ENCODE assay signal across 18 cellular contexts in genomic region chr18:79472946-79473345, GRCh38.
"Had no signal": no experiment of that assay in that cellular context is flagged by ENCODE, and none has a peak within 500 bp of the region (broad histone marks: within the 10 kb centered on the region; RNA-seq: fewer than 3 reads in every experiment).

No MANE protein-coding gene starts in this region.

- ATAC-seq: esophagus mucosa, heart left ventricle, left colon, left ventricle myocardium superior, sciatic nerve, upper lobe of right lung had no signal

- H3K27ac Mint-ChIP-seq: nephron progenitor cell had no signal

- DNase-seq: cortex of kidney; effector memory CD4-positive, alpha-beta T cell; heart left ventricle; hippocampal formation; left colon; left ventricle myocardium superior; mesenchymal stem cell; midbrain; nephron progenitor cell; posterior cingulate gyrus; spleen; stimulated activated CD4-positive, alpha-beta T cell treated with anti-CD3 and anti-CD28 coated beads, Interleukin-2, amount 100 ng/mL, for 24 hours; stimulated activated CD4-positive, alpha-beta T cell treated with anti-CD3 and anti-CD28 coated beads, Interleukin-4, amount 100 ng/mL, for 4 hours; stimulated activated naive CD4-positive, alpha-beta T cell treated with Interleukin-2 at 50 U/mL for 16 hours; testis; upper lobe of right lung had no signal

- H3K4me3 Mint-ChIP-seq: nephron progenitor cell had no signal
